ENCODE assay signal across 23 cellular contexts in the genomic region with DNA sequence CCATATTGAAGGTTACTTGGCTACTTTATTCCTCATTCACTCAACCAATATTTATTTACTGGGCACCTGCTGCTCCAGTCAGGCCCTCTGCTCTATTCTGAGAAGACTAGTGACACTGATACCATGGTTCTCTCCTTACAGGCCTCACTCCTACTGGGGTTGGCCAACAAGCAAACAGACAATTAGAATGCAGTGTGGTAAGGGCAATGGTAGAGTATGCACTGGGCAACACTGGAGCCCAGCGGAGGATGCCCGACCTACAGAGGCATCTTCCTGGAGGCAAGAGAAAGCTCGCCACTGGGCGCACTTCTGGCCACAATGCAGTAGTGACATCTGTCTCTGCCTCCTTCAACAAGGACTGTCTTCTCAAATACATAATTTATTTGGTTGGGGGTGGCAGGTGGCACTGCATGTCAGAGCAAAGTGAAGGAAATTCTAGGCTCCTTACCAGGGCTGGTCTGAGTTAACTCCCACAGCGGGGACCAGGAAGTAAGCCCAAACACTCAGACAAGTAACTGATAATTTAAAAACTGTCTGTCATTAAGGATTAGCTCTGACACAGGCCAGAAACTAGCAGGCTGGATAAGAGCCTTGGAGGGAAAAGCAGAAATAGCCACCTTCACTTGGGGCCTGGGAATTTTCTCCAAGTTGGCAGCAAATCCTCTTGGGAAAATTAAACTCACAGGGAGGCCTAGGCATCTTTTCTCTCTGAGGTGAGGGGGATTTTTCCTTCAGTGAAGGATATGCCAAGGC.
DNase-seq lines count a peak whose midpoint lies in the region; ATAC-seq lines count a peak whose summit lies in the region.
"Had no signal": no experiment of that assay in that cellular context is flagged by ENCODE, and none has a peak within 500 bp of the region (broad histone marks: within the 10 kb centered on the region; RNA-seq: fewer than 3 reads in every experiment).

No MANE protein-coding gene starts in this region.

- H3K27me3 ChIP-seq in mesenchymal stem cell (ENCODE audit: control insufficient read depth in 1 of 2, insufficient read depth in 1 of 2, low read length in 2 of 2) = peaks cover 0 to 5% of the 10 kb centered on the region in 2 experiments
- H3K27me3 ChIP-seq: BLaER1 treated with 17β-estradiol and CSF1 and Interleukin-3, amounts not matched to agents 10 nM and 100 nM had no signal

- peaks cover 4% of the 10 kb centered on the region for H3K4me1 ChIP-seq in mesenchymal stem cell (ENCODE audit: control insufficient read depth, insufficient read depth, low read depth, low read length)
- H3K4me1 ChIP-seq: BLaER1 treated with 17β-estradiol and CSF1 and Interleukin-3, amounts not matched to agents 10 nM and 100 nM; Caco-2 had no signal

- H2AK5ac ChIP-seq in mesenchymal stem cell (ENCODE audit: low read length, severe bottlenecking) = no peak overlapping the region

- peak overlapping the region in 1 of 2 experiments; percentile 51 for H3K4ac ChIP-seq in mesenchymal stem cell (ENCODE audit: low read depth in 1 of 2, low read length in 2 of 2)

- H3K9ac ChIP-seq in mesenchymal stem cell (ENCODE audit: low read length) = no peak overlapping the region
- H3K9ac ChIP-seq: BLaER1 treated with 17β-estradiol and CSF1 and Interleukin-3, amounts not matched to agents 10 nM and 100 nM had no signal

- no peak overlapping the region for H3K4me2 ChIP-seq in mesenchymal stem cell (ENCODE audit: low read length, poor library complexity, severe bottlenecking)
- H3K4me2 ChIP-seq: BLaER1 treated with 17β-estradiol and CSF1 and Interleukin-3, amounts not matched to agents 10 nM and 100 nM had no signal

- H4K8ac ChIP-seq in mesenchymal stem cell (ENCODE audit: low read length) = no peak overlapping the region

- intact Hi-C loops in cardiac septum (cut with DNase I) = no loop called here

- H3K9me3 ChIP-seq in mesenchymal stem cell (ENCODE audit: control insufficient read depth, low read length) = no peaks in the 10 kb centered on the region
- H3K9me3 ChIP-seq: Caco-2 had no signal

- no peak overlapping the region for H2BK120ac ChIP-seq in mesenchymal stem cell (ENCODE audit: low read depth, low read length)

- H3K4me3 ChIP-seq in mesenchymal stem cell (ENCODE audit: insufficient read depth in 1 of 2, low read depth in 1 of 2, low read length in 2 of 2) = no peak overlapping the region
- H3K4me3 ChIP-seq: BLaER1 treated with 17β-estradiol and CSF1 and Interleukin-3, amounts not matched to agents 10 nM and 100 nM had no signal

- no peak for ATAC-seq in GM19351 (IDR thresholded peaks at IDR 0.05; ENCODE audit: unreplicated experiment)
- ATAC-seq: T-cell had no signal

- no peak overlapping the region for H3K27ac ChIP-seq in mesenchymal stem cell (ENCODE audit: low read length, poor library complexity, severe bottlenecking)
- H3K27ac ChIP-seq: BLaER1 treated with 17β-estradiol and CSF1 and Interleukin-3, amounts not matched to agents 10 nM and 100 nM; RWPE1 had no signal

- H2BK5ac ChIP-seq in mesenchymal stem cell (ENCODE audit: low read depth, low read length, poor library complexity, severe bottlenecking) = no peak overlapping the region

- no peak overlapping the region for H2BK12ac ChIP-seq in mesenchymal stem cell (ENCODE audit: low read length in 2 of 2)

- H2BK15ac ChIP-seq in mesenchymal stem cell (ENCODE audit: low read depth, poor library complexity, severe bottlenecking) = no peak overlapping the region

- DNase-seq in ELF-1 (ENCODE audit: low read depth, low spot score) = peak; percentile 30
- DNase-seq in NCI-H2029 (lab: John Stamatoyannopoulos, UW) = peak; percentile 58
- peak; percentile 50 for DNase-seq in amniotic epithelial cell (ENCODE audit: low read depth)
- peak; percentile 29 for DNase-seq in islet precursor cell
- DNase-seq in mesenchymal stem cell = no peak
- DNase-seq in NCI-H146 treated with DMSO at 0.1 percent for 48 hours (lab: John Stamatoyannopoulos, UW; ENCODE audit: unreplicated experiment) = no peak
- DNase-seq in cardiac septum (ENCODE audit: low spot score) = no peak
- DNase-seq: ACHN; Caco-2; CD4-positive, alpha-beta memory T cell; DMS 273 treated with DMSO at 0.1 percent for 48 hours; GF-D8; H7; Kasumi-1; NCI-H1417 treated with DMSO at 0.1 percent for 48 hours; NCI-H2081; NCI-H69; NK-92 treated with Interleukin-12 subunit alpha and Interleukin-12 subunit beta, amount 100 ng/mL, for 24 hours; SHP77 treated with DMSO at 0.1 percent for 48 hours; T-cell had no signal

- H3K18ac ChIP-seq in mesenchymal stem cell (ENCODE audit: low read depth in 1 of 2, low read length in 2 of 2) = peak overlapping the region in 1 of 2 experiments; percentile 12

- H4K91ac ChIP-seq in mesenchymal stem cell (ENCODE audit: low read length) = no peak overlapping the region

- no peaks in the 10 kb centered on the region for H3K36me3 ChIP-seq in mesenchymal stem cell (ENCODE audit: control insufficient read depth in 1 of 2, insufficient read depth in 2 of 2, low read depth in 1 of 2, low read length in 2 of 2)
- H3K36me3 ChIP-seq: BLaER1 treated with 17β-estradiol and CSF1 and Interleukin-3, amounts not matched to agents 10 nM and 100 nM had no signal

- no peaks in the 10 kb centered on the region for H3K79me1 ChIP-seq in mesenchymal stem cell (replicated peaks; ENCODE audit: low read length, poor library complexity, severe bottlenecking)

- H3K14ac ChIP-seq in mesenchymal stem cell (ENCODE audit: low read length in 2 of 2) = no peak overlapping the region

- no peak overlapping the region for H3K23ac ChIP-seq in mesenchymal stem cell (ENCODE audit: low read length in 2 of 2)

- H2AFZ ChIP-seq in mesenchymal stem cell (ENCODE audit: low read depth, low read length) = no peak overlapping the region

- 80% methylated on average over 1 of the region's 5 CpGs for WGBS in mesenchymal stem cell

Comparison
In these comparisons a context has a peak if more than half of its experiments do, and no peak if none do; other contexts are left out.
1. DNase-seq: peak in ELF-1 (single experiment), NCI-H2029 (single experiment), amniotic epithelial cell (single experiment) and islet precursor cell (single experiment); none in mesenchymal stem cell (single experiment), NCI-H146 treated with DMSO at 0.1 percent for 48 hours (single experiment) and cardiac septum (single experiment).